1 cellular context compared by ENCODE assay signal in the genomic region with DNA sequence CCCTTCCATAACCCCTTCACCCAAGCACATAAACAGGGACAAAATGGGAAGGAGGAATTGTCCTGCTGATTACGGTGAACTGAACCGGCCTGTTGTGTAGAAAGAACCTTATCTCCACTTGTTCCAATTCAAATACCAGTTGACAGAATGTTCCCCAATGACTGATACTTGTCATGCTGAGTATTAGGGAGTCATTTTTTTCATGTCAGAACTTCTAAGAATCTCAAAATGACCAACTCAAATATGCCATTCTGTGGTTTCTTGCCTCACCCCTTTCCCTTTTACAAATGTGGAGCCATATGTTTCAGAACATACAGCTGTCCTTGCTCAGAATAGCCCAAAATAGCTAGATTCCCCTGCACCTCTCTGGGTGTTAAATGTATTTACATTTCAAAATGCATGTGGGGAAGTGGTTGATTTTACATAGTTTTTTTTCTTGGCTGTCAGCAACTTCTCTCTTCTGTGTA.
TF ChIP-seq lines count a peak whose summit lies in the region.

No MANE protein-coding gene starts in this region.

TF ChIP-seq in GM23338, 12 proteins besides CTCF, POLR2A, EP300 and RAD21 (continued from another document):
- TF ChIP-seq CREB1 (CRISPR knock-in tag; IDR thresholded peaks at IDR 0.05; ENCODE audit: low read depth) (no peak), JUNB (IDR thresholded peaks at IDR 0.05; ENCODE audit: unreplicated experiment) (no peak), EZH2phosphoT487 (IDR thresholded peaks at IDR 0.05; ENCODE audit: unreplicated experiment) (no peak), ZNF331 (CRISPR knock-in tag; IDR thresholded peaks at IDR 0.05; ENCODE audit: low read depth) (no peak), ZNF114 (CRISPR knock-in tag; IDR thresholded peaks at IDR 0.05) (no peak)
- TF ChIP-seq, protein P1, sequence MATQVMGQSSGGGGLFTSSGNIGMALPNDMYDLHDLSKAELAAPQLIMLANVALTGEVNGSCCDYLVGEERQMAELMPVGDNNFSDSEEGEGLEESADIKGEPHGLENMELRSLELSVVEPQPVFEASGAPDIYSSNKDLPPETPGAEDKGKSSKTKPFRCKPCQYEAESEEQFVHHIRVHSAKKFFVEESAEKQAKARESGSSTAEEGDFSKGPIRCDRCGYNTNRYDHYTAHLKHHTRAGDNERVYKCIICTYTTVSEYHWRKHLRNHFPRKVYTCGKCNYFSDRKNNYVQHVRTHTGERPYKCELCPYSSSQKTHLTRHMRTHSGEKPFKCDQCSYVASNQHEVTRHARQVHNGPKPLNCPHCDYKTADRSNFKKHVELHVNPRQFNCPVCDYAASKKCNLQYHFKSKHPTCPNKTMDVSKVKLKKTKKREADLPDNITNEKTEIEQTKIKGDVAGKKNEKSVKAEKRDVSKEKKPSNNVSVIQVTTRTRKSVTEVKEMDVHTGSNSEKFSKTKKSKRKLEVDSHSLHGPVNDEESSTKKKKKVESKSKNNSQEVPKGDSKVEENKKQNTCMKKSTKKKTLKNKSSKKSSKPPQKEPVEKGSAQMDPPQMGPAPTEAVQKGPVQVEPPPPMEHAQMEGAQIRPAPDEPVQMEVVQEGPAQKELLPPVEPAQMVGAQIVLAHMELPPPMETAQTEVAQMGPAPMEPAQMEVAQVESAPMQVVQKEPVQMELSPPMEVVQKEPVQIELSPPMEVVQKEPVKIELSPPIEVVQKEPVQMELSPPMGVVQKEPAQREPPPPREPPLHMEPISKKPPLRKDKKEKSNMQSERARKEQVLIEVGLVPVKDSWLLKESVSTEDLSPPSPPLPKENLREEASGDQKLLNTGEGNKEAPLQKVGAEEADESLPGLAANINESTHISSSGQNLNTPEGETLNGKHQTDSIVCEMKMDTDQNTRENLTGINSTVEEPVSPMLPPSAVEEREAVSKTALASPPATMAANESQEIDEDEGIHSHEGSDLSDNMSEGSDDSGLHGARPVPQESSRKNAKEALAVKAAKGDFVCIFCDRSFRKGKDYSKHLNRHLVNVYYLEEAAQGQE (IDR thresholded peaks at IDR 0.05; ENCODE audit: unreplicated experiment): no peak
